18 cellular contexts compared by ENCODE assay signal in genomic region chr7:95534796-95535195, GRCh38. TPM values are rescaled to one million over a fixed set of nuclear protein-coding genes. Genes with fewer than 3 reads are reported as not detected.
"Had no signal": no experiment of that assay in that cellular context is flagged by ENCODE, and none has a peak within 500 bp of the region (broad histone marks: within the 10 kb centered on the region; RNA-seq: fewer than 3 reads in every experiment).

No MANE protein-coding gene starts in this region.

- ATAC-seq: left cardiac atrium, left ventricle myocardium superior had no signal

- H3K27ac ChIP-seq: dorsolateral prefrontal cortex, hepatocyte had no signal

- DNase-seq: cortex of kidney; dorsolateral prefrontal cortex; effector CD8-positive, alpha-beta T cell; foreskin melanocyte; head of caudate nucleus; kidney; left cardiac atrium; left ventricle myocardium superior; mesendoderm; naive B cell; nephron progenitor cell; small intestine; stimulated activated CD4-positive, alpha-beta T cell treated with anti-CD3 and anti-CD28 coated beads, Interleukin-12 subunit alpha, Interleukin-12 subunit beta, amount 100 ng/mL, for 4 hours; stimulated activated naive CD4-positive, alpha-beta T cell treated with Interleukin-2 at 50 U/mL for 16 hours; trophoblast cell had no signal

- H3K4me3 ChIP-seq: dorsolateral prefrontal cortex, hepatocyte had no signal

- H3K27me3 ChIP-seq: dorsolateral prefrontal cortex, hepatocyte had no signal

RNA-seq across cellular contexts. Expression of gene ASB4, which starts 49.1 kb away (rescaled TPM):
- total RNA-seq: kidney, lung microvascular endothelial cell, osteoblast had no signal
